17 cellular contexts compared by ENCODE assay signal in genomic region chr20:52500150-52500549, GRCh38.
DNase-seq lines count a peak whose midpoint lies in the region; ATAC-seq lines count a peak whose summit lies in the region.
"Had no signal": no experiment of that assay in that cellular context is flagged by ENCODE, and none has a peak within 500 bp of the region (broad histone marks: within the 10 kb centered on the region; RNA-seq: fewer than 3 reads in every experiment).

No MANE protein-coding gene starts in this region.

- H3K4me3 ChIP-seq in ectodermal cell (ENCODE audit: insufficient read depth, low read depth, low read length) = no peak overlapping the region
- H3K4me3 ChIP-seq: K562 had no signal

- no peaks in the 10 kb centered on the region for H3K36me3 Mint-ChIP-seq in T-helper 17 cell (ENCODE audit: low read depth)
- H3K36me3 Mint-ChIP-seq: CD4-positive, alpha-beta memory T cell had no signal

- DNase-seq in HuH-7 (ENCODE audit: low spot score) = peak; percentile 15
- DNase-seq in medulla oblongata (ENCODE audit: extremely low spot score) = peak; percentile 67
- peak; percentile 25 for DNase-seq in retina
- DNase-seq in T-helper 17 cell = no peak
- no peak for DNase-seq in posterior vena cava (ENCODE audit: low spot score)
- DNase-seq: BE2C; CD4-positive, alpha-beta memory T cell; DND-41; GDM1; NCI-H1048; NCI-H2107; NCI-H774; SHP77 treated with DMSO at 0.1 percent for 48 hours had no signal

- ATAC-seq in T-helper 17 cell (no peak), GM18868 (IDR thresholded peaks at IDR 0.05; ENCODE audit: unreplicated experiment) (no peak)
- ATAC-seq: K562 had no signal

- H3K9me3 ChIP-seq in ectodermal cell (ENCODE audit: control insufficient read depth, low read length) (no peaks in the 10 kb centered on the region), T-helper 17 cell (ENCODE audit: control insufficient read depth, low read length, poor library complexity, severe bottlenecking) (peaks cover 2% of the 10 kb centered on the region)
- H3K9me3 ChIP-seq: BE2C had no signal

- WGBS in ectodermal cell, 2 experiments = 33 to 63% methylated on average over 4 of the region's 4 CpGs

- no peaks in the 10 kb centered on the region for H3K36me3 ChIP-seq in ectodermal cell (ENCODE audit: control insufficient read depth, insufficient read depth, low read length)
- H3K36me3 ChIP-seq: BE2C had no signal

- peaks cover 3% of the 10 kb centered on the region for H3K4me1 Mint-ChIP-seq in T-helper 17 cell
- H3K4me1 Mint-ChIP-seq: CD4-positive, alpha-beta memory T cell had no signal

- peaks cover 5% of the 10 kb centered on the region for H3K27me3 Mint-ChIP-seq in T-helper 17 cell

- no peak overlapping the region for H3K4me3 Mint-ChIP-seq in T-helper 17 cell
- H3K4me3 Mint-ChIP-seq: CD4-positive, alpha-beta memory T cell had no signal

- H3K27me3 ChIP-seq in ectodermal cell (ENCODE audit: control insufficient read depth, insufficient read depth, low read length, poor library complexity, severe bottlenecking) = no peaks in the 10 kb centered on the region
- H3K27me3 ChIP-seq: BE2C had no signal

- H3K27ac Mint-ChIP-seq in T-helper 17 cell = no peak overlapping the region

- no peaks in the 10 kb centered on the region for H3K4me1 ChIP-seq in ectodermal cell (ENCODE audit: control insufficient read depth, insufficient read depth, low read length)
- H3K4me1 ChIP-seq: BE2C had no signal

- intact Hi-C loops in posterior vena cava (cut with DNase I) = no loop called here

- peak overlapping the region; percentile 18 for H3K27ac ChIP-seq in ectodermal cell (ENCODE audit: insufficient read depth, low read depth, low read length, poor library complexity, severe bottlenecking)
- H3K27ac ChIP-seq: HL-60 had no signal

Comparison
In these comparisons a context has a peak if more than half of its experiments do, and no peak if none do; other contexts are left out.
1. DNase-seq: peak in HuH-7 (single experiment), medulla oblongata (single experiment) and retina (single experiment); none in T-helper 17 cell (0 of 3) and posterior vena cava (single experiment).